22 cellular contexts compared by ENCODE assay signal in genomic region chr9:133874659-133875058, GRCh38.
DNase-seq lines count a peak whose midpoint lies in the region; ATAC-seq, FAIRE-seq and TF ChIP-seq lines count a peak whose summit lies in the region.
"Had no signal": no experiment of that assay in that cellular context is flagged by ENCODE, and none has a peak within 500 bp of the region (broad histone marks: within the 10 kb centered on the region; RNA-seq: fewer than 3 reads in every experiment).

No MANE protein-coding gene starts in this region.

- H3K27ac Mint-ChIP-seq in nephron progenitor cell, result peak overlapping the region; percentile 92
- H3K27ac Mint-ChIP-seq: CD4-positive, CD25-positive, alpha-beta regulatory T cell; memory B cell; natural killer cell had no signal

- no peaks in the 10 kb centered on the region for H3K9me3 ChIP-seq in BLaER1
- no peaks in the 10 kb centered on the region for H3K9me3 ChIP-seq in PC-9 (ENCODE audit: insufficient read depth, low read depth)
- H3K9me3 ChIP-seq: HAP-1, MG63, Peyer's patch had no signal

- H3K9me2 ChIP-seq in PC-9 (ENCODE audit: insufficient read depth), result no peaks in the 10 kb centered on the region

- H3K4me2 ChIP-seq in BLaER1 (peak overlapping the region; percentile 70; the same call in 1 of the 2 replicates), PC-9 (peak overlapping the region; percentile 90)

- CTCF ChIA-PET in PC-9 (lab: Charles Lee), result interaction anchor here (1.3 kb wide), 1 partner anchor 118 kb away, joined by 3 read pairs; no protein-coding TSS in a partner anchor

- no peak for ATAC-seq in HG02798 (IDR thresholded peaks at IDR 0.05; ENCODE audit: poor library complexity, unreplicated experiment)
- ATAC-seq: GM12878, natural killer cell had no signal

- DNase-seq in PC-9 (no peak), bronchial epithelial cell (ENCODE audit: low read depth) (no peak), nephron progenitor cell (no peak), CD1c-positive myeloid dendritic cell (ENCODE audit: extremely low spot score) (no peak), SKM-1 treated with dmso at 0.1 percent for 144 hours (lab: John Stamatoyannopoulos, UW; ENCODE audit: unreplicated experiment) (no peak), hippocampal formation (lab: John Stamatoyannopoulos, UW) (no peak)
- DNase-seq: activated CD4-positive, alpha-beta T cell treated with anti-CD3 and anti-CD28 coated beads, Interleukin-2, amount 50 U/mL, for 1 hour; CD4-positive, CD25-positive, alpha-beta regulatory T cell; DMS153; effector memory CD4-positive, alpha-beta T cell; kidney; natural killer cell; NCI-H2227 treated with DMSO at 0.1 percent for 48 hours; stimulated activated CD4-positive, alpha-beta T cell treated with anti-CD3 and anti-CD28 coated beads, Interleukin-12 subunit alpha, Interleukin-12 subunit beta, amount 100 ng/mL, for 4 hours; stimulated activated CD8-positive, alpha-beta memory T cell treated with anti-CD3 and anti-CD28 coated beads, Interleukin-4, amount 100 ng/mL, for 48 hours had no signal

- intact Hi-C loops in PC-9 (cut with micrococcal nuclease; ENCODE audit: unreplicated experiment), result loop anchor here (1.0 to 2.0 kb wide), 3 partner anchors 81 to 119 kb away; no protein-coding TSS in a partner anchor

- no peaks in the 10 kb centered on the region for H3K9me3 Mint-ChIP-seq in nephron progenitor cell
- H3K9me3 Mint-ChIP-seq: CD4-positive, CD25-positive, alpha-beta regulatory T cell; memory B cell; natural killer cell had no signal

- peaks cover 29% of the 10 kb centered on the region for H3F3A ChIP-seq in PC-9 (ENCODE audit: insufficient read depth, low read depth)

- peak; percentile 43 for FAIRE-seq in bronchial epithelial cell (lab: Jason Lieb, UNC)
- FAIRE-seq: GM12878, kidney had no signal

- no peak overlapping the region for H3K4me3 Mint-ChIP-seq in nephron progenitor cell
- H3K4me3 Mint-ChIP-seq: CD4-positive, CD25-positive, alpha-beta regulatory T cell; memory B cell; natural killer cell had no signal

- H4K20me1 ChIP-seq in BLaER1 (peaks cover 85% of the 10 kb centered on the region), PC-9 (ENCODE audit: insufficient read depth) (no peaks in the 10 kb centered on the region)

- H3K79me2 ChIP-seq in PC-9 (ENCODE audit: low read depth), result peaks cover 39% of the 10 kb centered on the region

- BruUV-seq in PC-9 (replicated peaks; lab: Mats Ljungman, UMichigan), result TSS peak; percentile 66

- no peaks in the 10 kb centered on the region for H3K27me3 Mint-ChIP-seq in nephron progenitor cell (ENCODE audit: low read depth, poor library complexity)
- H3K27me3 Mint-ChIP-seq: memory B cell had no signal

- no peaks in the 10 kb centered on the region for H3K27me3 ChIP-seq in BLaER1
- H3K27me3 ChIP-seq in PC-9 (ENCODE audit: insufficient read depth, low read depth), result no peaks in the 10 kb centered on the region
- no peaks in the 10 kb centered on the region for H3K27me3 ChIP-seq in bronchial epithelial cell (ENCODE audit: control insufficient read depth, insufficient read depth, low read length)
- H3K27me3 ChIP-seq: MG63, Peyer's patch had no signal

- H3K9ac ChIP-seq in BLaER1, result no peak overlapping the region

- H3K36me3 Mint-ChIP-seq in nephron progenitor cell (ENCODE audit: low read depth), result no peaks in the 10 kb centered on the region
- H3K36me3 Mint-ChIP-seq: CD4-positive, CD25-positive, alpha-beta regulatory T cell; natural killer cell had no signal

- H3K4me1 ChIP-seq in BLaER1, result peaks cover 65% of the 10 kb centered on the region
- peaks cover 57% of the 10 kb centered on the region for H3K4me1 ChIP-seq in PC-9 (replicated peaks; ENCODE audit: insufficient read depth)
- H3K4me1 ChIP-seq: HAP-1, Peyer's patch had no signal

- H3K36me3 ChIP-seq in BLaER1 (peaks cover 5% of the 10 kb centered on the region; the same call in 1 of the 2 replicates), PC-9 (ENCODE audit: low read depth) (no peaks in the 10 kb centered on the region), bronchial epithelial cell (ENCODE audit: control insufficient read depth, insufficient read depth, low read length) (no peaks in the 10 kb centered on the region)
- H3K36me3 ChIP-seq: HAP-1, MG63, Peyer's patch had no signal

- TF ChIP-seq CTCF in PC-9 (conservative IDR thresholded peaks at IDR 0.05) (no peak), bronchial epithelial cell (IDR thresholded peaks at IDR 0.05; ENCODE audit: insufficient read depth, low read length, severe bottlenecking) (no peak), nephron progenitor cell (IDR thresholded peaks at IDR 0.05) (no peak)

- H3K27ac ChIP-seq in BLaER1 (peak overlapping the region; percentile 53; the same call in 1 of the 2 replicates), PC-9 (peak overlapping the region; percentile 98)

- no peak overlapping the region for H2AFZ ChIP-seq in PC-9

- no peak overlapping the region for H3K4me3 ChIP-seq in BLaER1
- no peak overlapping the region for H3K4me3 ChIP-seq in PC-9
- no peak overlapping the region for H3K4me3 ChIP-seq in bronchial epithelial cell (ENCODE audit: low read depth, low read length)
- H3K4me3 ChIP-seq: GM12878, HAP-1, MG63, Peyer's patch had no signal

- peaks cover 70% of the 10 kb centered on the region for H3K4me1 Mint-ChIP-seq in nephron progenitor cell

- POLR2A ChIA-PET in PC-9 (lab: Charles Lee; ENCODE audit: unreplicated experiment), result no interaction called here
